Comparison of ENCODE assay signal across 8 cellular contexts in genomic region chr21:38831526-38832467, GRCh38. TPM values are rescaled to one million over a fixed set of nuclear protein-coding genes. Genes with fewer than 3 reads are reported as not detected.
DNase-seq lines count a peak whose midpoint lies in the region; ATAC-seq and TF ChIP-seq lines count a peak whose summit lies in the region.

No MANE protein-coding gene starts in this region.

- H3K9me3 ChIP-seq in Peyer's patch: no peaks in the 10 kb centered on the region
- no peaks in the 10 kb centered on the region for H3K9me3 ChIP-seq in right lobe of liver
- no peaks in the 10 kb centered on the region for H3K9me3 ChIP-seq in thymus (ENCODE audit: control insufficient read depth)

- H3K36me3 ChIP-seq in Peyer's patch (no peaks in the 10 kb centered on the region), brain microvascular endothelial cell (replicated peaks) (no peaks in the 10 kb centered on the region), right lobe of liver (no peaks in the 10 kb centered on the region), thymus (ENCODE audit: control insufficient read depth, insufficient read depth) (no peaks in the 10 kb centered on the region)

- H3K4me1 ChIP-seq in Peyer's patch: peaks cover 0 to 12% (median 0%) of the 10 kb centered on the region in 4 donors
- H3K4me1 ChIP-seq in right lobe of liver: peaks cover 0 to 32% (median 7%) of the 10 kb centered on the region in 4 donors
- peaks cover 13% of the 10 kb centered on the region for H3K4me1 ChIP-seq in thymus (ENCODE audit: control insufficient read depth, insufficient read depth, low read length)

- intact Hi-C loops in right lobe of liver (cut with DNase I): no loop called here

- TF ChIP-seq CTCF in Peyer's patch (IDR thresholded peaks at IDR 0.05) (no peak), brain microvascular endothelial cell (IDR thresholded peaks at IDR 0.05; ENCODE audit: low read depth, low read length, missing control alignments) (no peak), right lobe of liver (IDR thresholded peaks at IDR 0.05) (no peak)

- ATAC-seq in GM19025 (IDR thresholded peaks at IDR 0.05; ENCODE audit: low read depth, unreplicated experiment) (peak; percentile 83), HG03103 (IDR thresholded peaks at IDR 0.05; ENCODE audit: low read depth, unreplicated experiment) (peak; percentile 93), right lobe of liver (peak; percentile 84 to 96 (median 88))

- peak; percentile 76 for DNase-seq in AG08396 (ENCODE audit: low spot score)
- DNase-seq in Peyer's patch: peak in 2 of 3 donors; percentile 46 to 87
- peak; percentile 96 for DNase-seq in brain microvascular endothelial cell
- DNase-seq in right lobe of liver: peak in 2 of 3 donors; percentile 42 to 86
- no peak for DNase-seq in mesenteric fat pad (ENCODE audit: low spot score)

- H3K4me3 ChIP-seq in Peyer's patch (no peak overlapping the region), brain microvascular endothelial cell (ENCODE audit: low read depth, low read length) (no peak overlapping the region), right lobe of liver (no peak overlapping the region), thymus (ENCODE audit: low read length) (no peak overlapping the region)

- WGBS in right lobe of liver (ENCODE audit: insufficient coverage, low coverage, low lambda C conversion rate, missing lambda C conversion rate): 30% methylated on average over 6 of the region's 7 CpGs
- WGBS in thymus: 79% methylated on average over 7 of the region's 7 CpGs

- peak overlapping the region in 3 of 4 donors; percentile 23 to 66 (median 44) for H3K27ac ChIP-seq in Peyer's patch
- peak overlapping the region; percentile 62 for H3K27ac ChIP-seq in brain microvascular endothelial cell
- peak overlapping the region; percentile 63 to 92 (median 92) for H3K27ac ChIP-seq in right lobe of liver
- H3K27ac ChIP-seq in thymus (ENCODE audit: low read depth): peak overlapping the region; percentile 74

- H3K27me3 ChIP-seq in Peyer's patch (no peaks in the 10 kb centered on the region), brain microvascular endothelial cell (replicated peaks) (no peaks in the 10 kb centered on the region), right lobe of liver (no peaks in the 10 kb centered on the region), thymus (ENCODE audit: control insufficient read depth, insufficient read depth) (no peaks in the 10 kb centered on the region)

- TF ChIP-seq POLR2A in Peyer's patch (IDR thresholded peaks at IDR 0.05) (no peak), right lobe of liver (IDR thresholded peaks at IDR 0.05) (peak; percentile 20)

- in situ Hi-C loops in brain microvascular endothelial cell (cut with HindIII; ENCODE audit: low pct_ligation_motif_present, low sequenced_read_pairs): no loop called here

RNA-seq across cellular contexts. Expression of gene ETS2, which starts 26.1 kb away (rescaled TPM):
- total RNA-seq in Peyer's patch (100 to 1,000 TPM; 127 to 186 (median 147) TPM), right lobe of liver (100 to 1,000 TPM in 4 of 6 experiments, 10 to 100 TPM in 2; 38.3 to 252 (median 129) TPM), mesenteric fat pad (110 TPM)
- polyA plus RNA-seq in thymus: 80.0 TPM
